Comparison of ENCODE assay signal across 8 cellular contexts in the genomic region with DNA sequence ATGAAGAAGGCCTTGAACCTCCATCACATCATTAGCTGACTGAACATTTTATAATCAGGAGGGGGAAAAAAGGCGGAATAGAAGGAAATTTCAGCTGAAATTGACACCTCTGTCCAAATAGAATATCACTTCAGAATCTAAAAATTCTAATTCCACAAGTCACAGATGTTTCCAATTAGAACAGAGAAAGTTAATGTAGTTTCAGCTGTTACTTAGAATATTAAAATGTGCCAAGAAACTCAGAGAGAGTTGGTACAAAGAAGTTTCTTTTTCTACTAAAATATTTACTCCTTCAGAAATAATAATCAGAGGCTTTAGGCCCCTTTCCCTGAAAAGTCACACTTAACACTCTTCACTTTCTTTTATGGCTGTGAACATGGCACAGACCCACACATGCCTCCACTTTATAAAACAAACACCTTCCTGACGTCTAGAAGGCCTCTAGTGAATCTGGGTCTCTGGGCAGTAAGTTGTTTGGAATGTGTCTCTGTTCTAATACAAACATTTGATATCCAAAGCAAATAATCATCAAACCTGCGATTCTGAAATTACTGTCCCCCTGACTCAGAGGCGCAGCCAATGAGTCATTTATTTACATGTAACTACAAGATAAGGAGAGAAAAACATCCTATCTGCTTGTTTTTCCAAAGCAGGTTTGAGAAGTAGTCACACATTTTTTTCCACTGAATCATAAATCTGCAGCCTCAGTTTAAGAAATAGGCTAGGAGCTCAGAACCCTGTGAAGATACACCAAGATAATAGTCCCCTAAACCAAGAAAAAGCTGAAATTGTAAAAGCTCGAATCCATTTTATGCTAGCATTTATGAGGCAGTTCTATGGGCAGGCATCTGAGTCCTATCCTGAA.
A peak's percentile ranks its signal among the peaks of the same experiment; 100 is the strongest.
DNase-seq lines count a peak whose midpoint lies in the region; ATAC-seq and TF ChIP-seq lines count a peak whose summit lies in the region.

No MANE protein-coding gene starts in this region.

- H3K36me3 Mint-ChIP-seq in mesothelial cell of epicardium, result peaks cover 10% of the 10 kb centered on the region

- no peak for TF ChIP-seq CTCF in cardiac fibroblast (IDR thresholded peaks at IDR 0.05; ENCODE audit: low read depth, low read length)
- TF ChIP-seq CTCF in mesothelial cell of epicardium (IDR thresholded peaks at IDR 0.05; ENCODE audit: unreplicated experiment), result no peak

- H3K4me3 Mint-ChIP-seq in mesothelial cell of epicardium, result no peak overlapping the region

- peak overlapping the region; percentile 63 for H3K4me3 ChIP-seq in ACC112 (ENCODE audit: low read depth, low read length)
- H3K4me3 ChIP-seq in cardiac fibroblast (replicated peaks in 1 of 2; ENCODE audit: low read depth in 2 of 2, low read length in 2 of 2), result no peak overlapping the region
- no peak overlapping the region for H3K4me3 ChIP-seq in H7 (ENCODE audit: insufficient read depth, low read depth, low read length)

- peaks cover 34% of the 10 kb centered on the region for H3K4me1 Mint-ChIP-seq in mesothelial cell of epicardium

- H3K27me3 Mint-ChIP-seq in mesothelial cell of epicardium (ENCODE audit: low read depth), result no peaks in the 10 kb centered on the region

- H3K27ac Mint-ChIP-seq in mesothelial cell of epicardium, result peak overlapping the region; percentile 86

- peak; percentile 27 for DNase-seq in HuH-7 (ENCODE audit: low spot score)
- DNase-seq in cardiac fibroblast (ENCODE audit: low read depth in 2 of 2), result peak; percentile 84 to 98
- DNase-seq in mesothelial cell of epicardium (ENCODE audit: low spot score in 2 of 2, unreplicated experiment in 2 of 2), result no peak
- no peak for DNase-seq in H7

- H3K36me3 ChIP-seq in ACC112 (ENCODE audit: insufficient read depth, low read length) (no peaks in the 10 kb centered on the region), H7 (replicated peaks; ENCODE audit: control insufficient read depth, insufficient read depth, low read length) (no peaks in the 10 kb centered on the region)

- H3K27me3 ChIP-seq in ACC112 (ENCODE audit: insufficient read depth, low read length), result no peaks in the 10 kb centered on the region
- no peaks in the 10 kb centered on the region for H3K27me3 ChIP-seq in H7 (ENCODE audit: control insufficient read depth, insufficient read depth, low read length)

- no peaks in the 10 kb centered on the region for H3K79me2 ChIP-seq in ACC112 (ENCODE audit: control insufficient read depth, insufficient read depth, low read length, unreplicated experiment)

- peaks cover 38% of the 10 kb centered on the region for H3K4me1 ChIP-seq in ACC112 (ENCODE audit: control insufficient read depth, insufficient read depth, low read length, unreplicated experiment)

- no peak overlapping the region for H2AFZ ChIP-seq in ACC112 (ENCODE audit: low read length, unreplicated experiment)

- peaks cover 24% of the 10 kb centered on the region for H3K9me3 Mint-ChIP-seq in mesothelial cell of epicardium

- peak overlapping the region; percentile 100 for H3K27ac ChIP-seq in ACC112 (ENCODE audit: low read depth, low read length)

- ATAC-seq in HG03460 (IDR thresholded peaks at IDR 0.05; ENCODE audit: unreplicated experiment), result no peak
- ATAC-seq in esophagus mucosa, result no peak
- no peak for ATAC-seq in GM19397 (IDR thresholded peaks at IDR 0.05; ENCODE audit: unreplicated experiment)

Comparison
In these comparisons a context has a peak if more than half of its experiments do, and no peak if none do; other contexts are left out.
1. DNase-seq: peak in HuH-7 (single experiment) and cardiac fibroblast (2 of 2); none in mesothelial cell of epicardium (0 of 2) and H7 (single experiment).